Comparison of ENCODE assay signal across 1 cellular context in the genomic region with DNA sequence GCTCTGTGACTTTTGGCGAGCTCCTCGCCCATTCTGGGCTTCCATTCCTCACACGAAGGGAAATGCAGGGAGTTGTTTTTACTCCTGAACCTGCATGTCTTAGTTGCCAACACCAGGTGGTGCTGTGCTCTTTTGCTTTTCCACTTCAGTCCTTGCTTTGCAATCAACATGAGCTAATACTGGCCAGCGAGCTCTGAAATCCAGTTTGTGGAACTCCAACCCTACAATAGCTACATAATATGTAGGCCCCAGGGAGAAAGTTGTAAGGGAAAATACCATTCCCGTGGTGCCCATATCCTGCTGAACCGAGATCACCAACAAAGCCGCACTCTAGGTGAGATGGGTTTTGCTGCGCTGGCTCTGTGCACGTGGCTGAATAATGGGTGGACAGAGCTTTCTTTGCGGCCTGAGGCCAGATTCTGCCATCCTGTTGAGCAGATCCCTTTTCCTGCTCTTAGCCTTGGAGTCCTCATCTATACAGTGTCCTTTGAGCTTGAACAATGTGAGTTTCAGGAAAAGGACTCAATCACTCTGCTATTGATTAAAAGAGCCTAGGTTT.
TF ChIP-seq lines count a peak whose summit lies in the region.

No MANE protein-coding gene starts in this region.

TF ChIP-seq in K562, 482 proteins besides CTCF, POLR2A, EP300 and RAD21 (continued from another document and continues in another):
- TF ChIP-seq, protein P1, sequence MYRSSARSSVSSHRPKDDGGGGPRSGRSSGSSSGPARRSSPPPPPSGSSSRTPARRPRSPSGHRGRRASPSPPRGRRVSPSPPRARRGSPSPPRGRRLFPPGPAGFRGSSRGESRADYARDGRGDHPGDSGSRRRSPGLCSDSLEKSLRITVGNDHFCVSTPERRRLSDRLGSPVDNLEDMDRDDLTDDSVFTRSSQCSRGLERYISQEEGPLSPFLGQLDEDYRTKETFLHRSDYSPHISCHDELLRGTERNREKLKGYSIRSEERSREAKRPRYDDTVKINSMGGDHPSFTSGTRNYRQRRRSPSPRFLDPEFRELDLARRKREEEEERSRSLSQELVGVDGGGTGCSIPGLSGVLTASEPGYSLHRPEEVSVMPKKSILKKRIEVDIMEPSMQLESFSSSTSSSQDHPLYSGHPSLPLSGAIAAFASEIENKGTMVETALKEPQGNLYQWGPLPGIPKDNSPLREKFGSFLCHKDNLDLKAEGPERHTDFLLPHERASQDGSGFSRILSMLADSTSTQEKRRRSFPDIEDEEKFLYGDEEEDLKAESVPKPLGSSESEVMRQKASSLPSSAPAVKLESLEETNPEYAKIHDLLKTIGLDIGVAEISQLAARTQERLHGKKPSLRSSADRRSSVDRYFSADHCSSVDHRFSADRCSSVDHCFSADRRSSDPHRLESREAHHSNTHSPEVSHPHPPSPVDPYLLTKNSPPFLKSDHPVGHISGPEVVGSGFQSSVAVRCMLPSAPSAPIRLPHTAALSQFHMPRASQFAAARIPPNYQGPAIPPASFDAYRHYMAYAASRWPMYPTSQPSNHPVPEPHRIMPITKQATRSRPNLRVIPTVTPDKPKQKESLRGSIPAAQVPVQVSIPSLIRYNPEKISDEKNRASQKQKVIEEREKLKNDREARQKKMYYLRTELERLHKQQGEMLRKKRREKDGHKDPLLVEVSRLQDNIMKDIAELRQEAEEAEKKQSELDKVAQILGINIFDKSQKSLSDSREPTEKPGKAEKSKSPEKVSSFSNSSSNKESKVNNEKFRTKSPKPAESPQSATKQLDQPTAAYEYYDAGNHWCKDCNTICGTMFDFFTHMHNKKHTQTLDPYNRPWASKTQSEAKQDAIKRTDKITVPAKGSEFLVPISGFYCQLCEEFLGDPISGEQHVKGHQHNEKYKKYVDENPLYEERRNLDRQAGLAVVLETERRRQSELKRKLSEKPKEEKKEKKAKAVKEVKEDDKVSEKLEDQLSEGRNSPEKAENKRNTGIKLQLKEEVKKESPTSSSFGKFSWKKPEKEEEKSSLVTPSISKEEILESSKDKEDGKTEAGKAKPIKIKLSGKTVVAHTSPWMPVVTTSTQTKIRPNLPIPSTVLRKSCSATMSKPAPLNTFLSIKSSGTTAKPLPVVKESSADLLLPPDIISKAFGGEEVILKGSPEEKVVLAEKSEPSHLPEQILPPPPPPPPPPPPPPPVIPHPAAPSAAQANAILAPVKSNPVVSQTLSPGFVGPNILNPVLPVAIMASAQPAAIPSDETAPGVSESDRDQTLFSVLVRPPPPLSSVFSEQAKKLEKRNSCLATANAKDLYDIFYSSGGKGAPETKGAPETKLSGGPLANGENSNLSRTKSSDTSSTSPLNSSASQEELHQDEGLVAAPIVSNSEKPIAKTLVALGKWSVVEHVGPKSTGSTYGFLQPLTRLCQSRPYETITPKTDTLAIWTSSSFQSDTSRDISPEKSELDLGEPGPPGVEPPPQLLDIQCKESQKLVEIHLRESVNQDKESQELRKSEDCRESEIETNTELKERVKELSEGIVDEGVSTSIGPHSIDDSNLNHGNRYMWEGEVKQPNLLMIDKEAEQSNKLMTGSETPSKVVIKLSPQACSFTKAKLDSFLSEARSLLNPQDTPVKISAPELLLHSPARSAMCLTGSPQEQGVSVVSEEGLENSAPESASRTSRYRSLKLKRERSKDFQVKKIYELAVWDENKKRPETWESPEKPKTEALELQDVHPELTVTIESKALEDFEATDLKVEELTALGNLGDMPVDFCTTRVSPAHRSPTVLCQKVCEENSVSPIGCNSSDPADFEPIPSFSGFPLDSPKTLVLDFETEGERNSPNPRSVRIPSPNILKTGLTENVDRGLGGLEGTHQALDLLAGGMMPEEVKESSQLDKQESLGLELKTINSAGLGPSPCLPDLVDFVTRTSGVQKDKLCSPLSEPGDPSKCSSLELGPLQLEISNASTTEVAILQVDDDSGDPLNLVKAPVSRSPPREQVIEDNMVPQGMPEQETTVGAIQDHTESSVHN (IDR thresholded peaks at IDR 0.05; ENCODE audit: borderline replicate concordance in 1 of 2, low read depth in 1 of 2) = no peak
- TF ChIP-seq RNF2 (IDR thresholded peaks at IDR 0.05) = no peak
- TF ChIP-seq RBM15 (IDR thresholded peaks at IDR 0.05; ENCODE audit: insufficient read depth, low read length) = no peak
- peak; percentile 32 for TF ChIP-seq DACH1 (IDR thresholded peaks at IDR 0.05; ENCODE audit: partially characterized antibody)
- peak; percentile 91; the same call in 1 of the 2 replicates for TF ChIP-seq ZNF584 (CRISPR knock-in tag; IDR thresholded peaks at IDR 0.05; ENCODE audit: low read depth)
- TF ChIP-seq ZFP1 (CRISPR knock-in tag; IDR thresholded peaks at IDR 0.05) = no peak
- no peak for TF ChIP-seq HNRNPUL1 (IDR thresholded peaks at IDR 0.05; ENCODE audit: low read length)
- TF ChIP-seq ETV5 (CRISPR knock-in tag; IDR thresholded peaks at IDR 0.05; ENCODE audit: low read depth) = peak; percentile 41; the same call in 1 of the 2 replicates
- TF ChIP-seq GTF2A2 (tag; IDR thresholded peaks at IDR 0.05) = peak; percentile 43; the same call in 1 of the 2 replicates
- no peak for TF ChIP-seq RFX5 (IDR thresholded peaks at IDR 0.05; ENCODE audit: low read depth, low read length)
- TF ChIP-seq, protein P2, sequence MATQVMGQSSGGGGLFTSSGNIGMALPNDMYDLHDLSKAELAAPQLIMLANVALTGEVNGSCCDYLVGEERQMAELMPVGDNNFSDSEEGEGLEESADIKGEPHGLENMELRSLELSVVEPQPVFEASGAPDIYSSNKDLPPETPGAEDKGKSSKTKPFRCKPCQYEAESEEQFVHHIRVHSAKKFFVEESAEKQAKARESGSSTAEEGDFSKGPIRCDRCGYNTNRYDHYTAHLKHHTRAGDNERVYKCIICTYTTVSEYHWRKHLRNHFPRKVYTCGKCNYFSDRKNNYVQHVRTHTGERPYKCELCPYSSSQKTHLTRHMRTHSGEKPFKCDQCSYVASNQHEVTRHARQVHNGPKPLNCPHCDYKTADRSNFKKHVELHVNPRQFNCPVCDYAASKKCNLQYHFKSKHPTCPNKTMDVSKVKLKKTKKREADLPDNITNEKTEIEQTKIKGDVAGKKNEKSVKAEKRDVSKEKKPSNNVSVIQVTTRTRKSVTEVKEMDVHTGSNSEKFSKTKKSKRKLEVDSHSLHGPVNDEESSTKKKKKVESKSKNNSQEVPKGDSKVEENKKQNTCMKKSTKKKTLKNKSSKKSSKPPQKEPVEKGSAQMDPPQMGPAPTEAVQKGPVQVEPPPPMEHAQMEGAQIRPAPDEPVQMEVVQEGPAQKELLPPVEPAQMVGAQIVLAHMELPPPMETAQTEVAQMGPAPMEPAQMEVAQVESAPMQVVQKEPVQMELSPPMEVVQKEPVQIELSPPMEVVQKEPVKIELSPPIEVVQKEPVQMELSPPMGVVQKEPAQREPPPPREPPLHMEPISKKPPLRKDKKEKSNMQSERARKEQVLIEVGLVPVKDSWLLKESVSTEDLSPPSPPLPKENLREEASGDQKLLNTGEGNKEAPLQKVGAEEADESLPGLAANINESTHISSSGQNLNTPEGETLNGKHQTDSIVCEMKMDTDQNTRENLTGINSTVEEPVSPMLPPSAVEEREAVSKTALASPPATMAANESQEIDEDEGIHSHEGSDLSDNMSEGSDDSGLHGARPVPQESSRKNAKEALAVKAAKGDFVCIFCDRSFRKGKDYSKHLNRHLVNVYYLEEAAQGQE (CRISPR knock-in tag; IDR thresholded peaks at IDR 0.05; ENCODE audit: low read depth) = no peak
- no peak for TF ChIP-seq SIN3A (IDR thresholded peaks at IDR 0.05; ENCODE audit: borderline replicate concordance in 2 of 2, control insufficient read depth in 1 of 2, low read depth in 2 of 2, low read length in 2 of 2)
- TF ChIP-seq, protein P3, sequence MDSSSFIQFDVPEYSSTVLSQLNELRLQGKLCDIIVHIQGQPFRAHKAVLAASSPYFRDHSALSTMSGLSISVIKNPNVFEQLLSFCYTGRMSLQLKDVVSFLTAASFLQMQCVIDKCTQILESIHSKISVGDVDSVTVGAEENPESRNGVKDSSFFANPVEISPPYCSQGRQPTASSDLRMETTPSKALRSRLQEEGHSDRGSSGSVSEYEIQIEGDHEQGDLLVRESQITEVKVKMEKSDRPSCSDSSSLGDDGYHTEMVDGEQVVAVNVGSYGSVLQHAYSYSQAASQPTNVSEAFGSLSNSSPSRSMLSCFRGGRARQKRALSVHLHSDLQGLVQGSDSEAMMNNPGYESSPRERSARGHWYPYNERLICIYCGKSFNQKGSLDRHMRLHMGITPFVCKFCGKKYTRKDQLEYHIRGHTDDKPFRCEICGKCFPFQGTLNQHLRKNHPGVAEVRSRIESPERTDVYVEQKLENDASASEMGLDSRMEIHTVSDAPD (CRISPR knock-in tag; IDR thresholded peaks at IDR 0.05) = peak; percentile 61; the same call in 1 of the 2 replicates
- TF ChIP-seq, protein P4, sequence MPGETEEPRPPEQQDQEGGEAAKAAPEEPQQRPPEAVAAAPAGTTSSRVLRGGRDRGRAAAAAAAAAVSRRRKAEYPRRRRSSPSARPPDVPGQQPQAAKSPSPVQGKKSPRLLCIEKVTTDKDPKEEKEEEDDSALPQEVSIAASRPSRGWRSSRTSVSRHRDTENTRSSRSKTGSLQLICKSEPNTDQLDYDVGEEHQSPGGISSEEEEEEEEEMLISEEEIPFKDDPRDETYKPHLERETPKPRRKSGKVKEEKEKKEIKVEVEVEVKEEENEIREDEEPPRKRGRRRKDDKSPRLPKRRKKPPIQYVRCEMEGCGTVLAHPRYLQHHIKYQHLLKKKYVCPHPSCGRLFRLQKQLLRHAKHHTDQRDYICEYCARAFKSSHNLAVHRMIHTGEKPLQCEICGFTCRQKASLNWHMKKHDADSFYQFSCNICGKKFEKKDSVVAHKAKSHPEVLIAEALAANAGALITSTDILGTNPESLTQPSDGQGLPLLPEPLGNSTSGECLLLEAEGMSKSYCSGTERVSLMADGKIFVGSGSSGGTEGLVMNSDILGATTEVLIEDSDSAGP (CRISPR knock-in tag; IDR thresholded peaks at IDR 0.05) = no peak
- peak; percentile 19; the same call in 1 of the 2 replicates for TF ChIP-seq ARID1B (IDR thresholded peaks at IDR 0.05)
- TF ChIP-seq HDAC3 (IDR thresholded peaks at IDR 0.05; ENCODE audit: borderline replicate concordance, partially characterized antibody) = no peak
- no peak for TF ChIP-seq MIER1 (IDR thresholded peaks at IDR 0.05; ENCODE audit: low read depth)
- no peak for TF ChIP-seq SNIP1 (IDR thresholded peaks at IDR 0.05; ENCODE audit: low read depth)
- TF ChIP-seq YY1 (IDR thresholded peaks at IDR 0.05; ENCODE audit: borderline replicate concordance in 1 of 3, control insufficient read depth in 1 of 3, extremely low read depth in 1 of 3, insufficient read depth in 3 of 3, insufficient read length in 1 of 3, insufficient replicate concordance in 2 of 3, low read depth in 1 of 3, low read length in 2 of 3) = peak in 1 of 3 experiments; percentile 29
- TF ChIP-seq FOXJ3 (CRISPR knock-in tag; IDR thresholded peaks at IDR 0.05) = no peak
- no peak for TF ChIP-seq ZSCAN29 (IDR thresholded peaks at IDR 0.05)
- no peak; the same call in 1 of the 2 replicates for TF ChIP-seq NFATC3 (IDR thresholded peaks at IDR 0.05)
- no peak for TF ChIP-seq ZNF586 (CRISPR knock-in tag; conservative IDR thresholded peaks at IDR 0.05)
- TF ChIP-seq, protein P5, sequence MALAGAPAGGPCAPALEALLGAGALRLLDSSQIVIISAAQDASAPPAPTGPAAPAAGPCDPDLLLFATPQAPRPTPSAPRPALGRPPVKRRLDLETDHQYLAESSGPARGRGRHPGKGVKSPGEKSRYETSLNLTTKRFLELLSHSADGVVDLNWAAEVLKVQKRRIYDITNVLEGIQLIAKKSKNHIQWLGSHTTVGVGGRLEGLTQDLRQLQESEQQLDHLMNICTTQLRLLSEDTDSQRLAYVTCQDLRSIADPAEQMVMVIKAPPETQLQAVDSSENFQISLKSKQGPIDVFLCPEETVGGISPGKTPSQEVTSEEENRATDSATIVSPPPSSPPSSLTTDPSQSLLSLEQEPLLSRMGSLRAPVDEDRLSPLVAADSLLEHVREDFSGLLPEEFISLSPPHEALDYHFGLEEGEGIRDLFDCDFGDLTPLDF (CRISPR knock-in tag; IDR thresholded peaks at IDR 0.05) = no peak
- peak; percentile 60 for TF ChIP-seq MYC (IDR thresholded peaks at IDR 0.05; ENCODE audit: low read depth, low read length)
- 0 out of 2 replicates have a peak, but pooled peaks have one; percentile 67 for TF ChIP-seq MYC (CRISPR knock-in tag; IDR thresholded peaks at IDR 0.05; ENCODE audit: borderline replicate concordance, low read depth)
- no peak for TF ChIP-seq TAF9B (IDR thresholded peaks at IDR 0.05; ENCODE audit: partially characterized antibody)
- TF ChIP-seq TAF15 (IDR thresholded peaks at IDR 0.05; ENCODE audit: low read depth, low read length) = no peak
- no peak for TF ChIP-seq ZNF324 (CRISPR knock-in tag; IDR thresholded peaks at IDR 0.05)
- TF ChIP-seq TCFL5 (CRISPR knock-in tag; conservative IDR thresholded peaks at IDR 0.05) = no peak
- TF ChIP-seq ESRRB (CRISPR knock-in tag; IDR thresholded peaks at IDR 0.05; ENCODE audit: borderline replicate concordance) = no peak
- TF ChIP-seq HEY1 (CRISPR knock-in tag; IDR thresholded peaks at IDR 0.05; ENCODE audit: borderline replicate concordance) = no peak
- peak; percentile 79; the same call in 1 of the 2 replicates for TF ChIP-seq FOXK1 (CRISPR knock-in tag; IDR thresholded peaks at IDR 0.05; ENCODE audit: borderline replicate concordance)
- TF ChIP-seq HNRNPK (IDR thresholded peaks at IDR 0.05; ENCODE audit: low read depth, low read length, poor library complexity, severe bottlenecking) = no peak
- TF ChIP-seq, protein P6, sequence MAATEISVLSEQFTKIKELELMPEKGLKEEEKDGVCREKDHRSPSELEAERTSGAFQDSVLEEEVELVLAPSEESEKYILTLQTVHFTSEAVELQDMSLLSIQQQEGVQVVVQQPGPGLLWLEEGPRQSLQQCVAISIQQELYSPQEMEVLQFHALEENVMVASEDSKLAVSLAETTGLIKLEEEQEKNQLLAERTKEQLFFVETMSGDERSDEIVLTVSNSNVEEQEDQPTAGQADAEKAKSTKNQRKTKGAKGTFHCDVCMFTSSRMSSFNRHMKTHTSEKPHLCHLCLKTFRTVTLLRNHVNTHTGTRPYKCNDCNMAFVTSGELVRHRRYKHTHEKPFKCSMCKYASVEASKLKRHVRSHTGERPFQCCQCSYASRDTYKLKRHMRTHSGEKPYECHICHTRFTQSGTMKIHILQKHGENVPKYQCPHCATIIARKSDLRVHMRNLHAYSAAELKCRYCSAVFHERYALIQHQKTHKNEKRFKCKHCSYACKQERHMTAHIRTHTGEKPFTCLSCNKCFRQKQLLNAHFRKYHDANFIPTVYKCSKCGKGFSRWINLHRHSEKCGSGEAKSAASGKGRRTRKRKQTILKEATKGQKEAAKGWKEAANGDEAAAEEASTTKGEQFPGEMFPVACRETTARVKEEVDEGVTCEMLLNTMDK (IDR thresholded peaks at IDR 0.05; ENCODE audit: borderline replicate concordance, insufficient read depth, low read depth, low read length, poor library complexity, severe bottlenecking) = no peak
- TF ChIP-seq ZFX (CRISPR knock-in tag; IDR thresholded peaks at IDR 0.05) = no peak; the same call in 1 of the 2 replicates
- 0 out of 2 replicates have a peak, but pooled peaks have one; percentile 72 for TF ChIP-seq HOXB6 (CRISPR knock-in tag; IDR thresholded peaks at IDR 0.05; ENCODE audit: borderline replicate concordance)
- no peak for TF ChIP-seq ZNF408 (CRISPR knock-in tag; IDR thresholded peaks at IDR 0.05; ENCODE audit: low read depth)
- peak; percentile 42; the same call in 1 of the 2 replicates for TF ChIP-seq PML (IDR thresholded peaks at IDR 0.05; ENCODE audit: low read length)
- peak; percentile 79; the same call in 1 of the 2 replicates for TF ChIP-seq OTX1 (CRISPR knock-in tag; IDR thresholded peaks at IDR 0.05)
- TF ChIP-seq BACH1 (tag; IDR thresholded peaks at IDR 0.05) = 0 out of 2 replicates have a peak, but pooled peaks have one; percentile 68
- peak; percentile 61; the same call in 1 of the 2 replicates for TF ChIP-seq GABPB1 (CRISPR knock-in tag; IDR thresholded peaks at IDR 0.05)
- TF ChIP-seq EP400 (IDR thresholded peaks at IDR 0.05) = no peak; the same call in 1 of the 2 replicates
- no peak for TF ChIP-seq ZNF445 (CRISPR knock-in tag; IDR thresholded peaks at IDR 0.05; ENCODE audit: low read depth)
- no peak for TF ChIP-seq TFAM (CRISPR knock-in tag; conservative IDR thresholded peaks at IDR 0.05)
- peak; percentile 86 for TF ChIP-seq RBM25 (IDR thresholded peaks at IDR 0.05; ENCODE audit: low read depth, low read length, severe bottlenecking)
